Comparison of ENCODE assay signal across 9 cellular contexts in genomic region chr3:170419301-170420087, GRCh38. TPM values are rescaled to one million over a fixed set of nuclear protein-coding genes. Genes with fewer than 3 reads are reported as not detected.
A peak's percentile ranks its signal among the peaks of the same experiment; 100 is the strongest.
DNase-seq lines count a peak whose midpoint lies in the region; ATAC-seq and TF ChIP-seq lines count a peak whose summit lies in the region.
"Had no signal": no experiment of that assay in that cellular context is flagged by ENCODE, and none has a peak within 500 bp of the region (broad histone marks: within the 10 kb centered on the region; RNA-seq: fewer than 3 reads in every experiment).

No MANE protein-coding gene starts in this region.

- no peaks in the 10 kb centered on the region for H3K9me3 Mint-ChIP-seq in CD4-positive, alpha-beta memory T cell
- H3K9me3 Mint-ChIP-seq in osteocyte (ENCODE audit: unreplicated experiment): no peaks in the 10 kb centered on the region
- H3K9me3 Mint-ChIP-seq: T-helper 1 cell treated with Interleukin-12 subunit alpha and Interleukin-12 subunit beta and Interleukin-4 antibody, amounts not matched to agents 30 μg/mL and 1 μg/mL, for 36 hours had no signal

- H3K4me3 Mint-ChIP-seq in CD4-positive, alpha-beta memory T cell: peak overlapping the region in 7 of 8 donors; percentile 29 to 66 (median 47)
- peak overlapping the region; percentile 42 for H3K4me3 Mint-ChIP-seq in osteocyte (ENCODE audit: unreplicated experiment)
- H3K4me3 Mint-ChIP-seq: T-helper 1 cell treated with Interleukin-12 subunit alpha and Interleukin-12 subunit beta and Interleukin-4 antibody, amounts not matched to agents 30 μg/mL and 1 μg/mL, for 36 hours had no signal

- no peaks in the 10 kb centered on the region for H3K9me3 ChIP-seq in CD4-positive, alpha-beta memory T cell (ENCODE audit: control insufficient read depth in 1 of 2, low read length in 2 of 2)

- TF ChIP-seq CTCF in osteocyte (IDR thresholded peaks at IDR 0.05): no peak

- peaks cover 9% of the 10 kb centered on the region for H3K27me3 ChIP-seq in CD4-positive, alpha-beta memory T cell (ENCODE audit: insufficient read depth, low read length)

- CTCF ChIA-PET in CD4-positive, alpha-beta memory T cell (lab: Charles Lee; ENCODE audit: partially characterized antibody): no interaction called here

- H3K4me1 ChIP-seq in CD4-positive, alpha-beta memory T cell (ENCODE audit: insufficient read depth, low read length): peaks cover 22% of the 10 kb centered on the region

- intact Hi-C loops in CD4-positive, alpha-beta memory T cell (cut with micrococcal nuclease): no loop called here
- intact Hi-C loops in head of caudate nucleus (cut with DNase I): loop anchor here (2.0 to 10.0 kb wide), 3 partner anchors 17 to 275 kb away; no protein-coding TSS in a partner anchor

- ATAC-seq in GM18517 (IDR thresholded peaks at IDR 0.05; ENCODE audit: unreplicated experiment) (no peak), GM18909 (IDR thresholded peaks at IDR 0.05; ENCODE audit: poor library complexity, unreplicated experiment) (no peak)

- H3K27ac Mint-ChIP-seq in CD4-positive, alpha-beta memory T cell: no peak overlapping the region
- H3K27ac Mint-ChIP-seq in osteocyte (ENCODE audit: unreplicated experiment): no peak overlapping the region
- H3K27ac Mint-ChIP-seq: T-helper 1 cell treated with Interleukin-12 subunit alpha and Interleukin-12 subunit beta and Interleukin-4 antibody, amounts not matched to agents 30 μg/mL and 1 μg/mL, for 36 hours had no signal

- no peak overlapping the region for H3K4me3 ChIP-seq in CD4-positive, alpha-beta memory T cell (ENCODE audit: low read length in 2 of 2)

- no peaks in the 10 kb centered on the region for H3K36me3 ChIP-seq in CD4-positive, alpha-beta memory T cell (ENCODE audit: insufficient read depth, low read length)

- no peak for DNase-seq in CD4-positive, alpha-beta memory T cell
- DNase-seq in UCSD-AML1 (lab: John Stamatoyannopoulos, UW; ENCODE audit: unreplicated experiment) (peak; percentile 14), head of caudate nucleus (peak in 40 of 42 donors; percentile 18 to 88 (median 67)), osteocyte (ENCODE audit: extremely low spot score, unreplicated experiment) (no peak), T-helper 9 cell (no peak), DMS153 (lab: John Stamatoyannopoulos, UW) (no peak)

- H3K27me3 Mint-ChIP-seq in CD4-positive, alpha-beta memory T cell: peaks cover 32 to 33% of the 10 kb centered on the region in 2 donors
- H3K27me3 Mint-ChIP-seq in osteocyte (ENCODE audit: unreplicated experiment): peaks cover 2% of the 10 kb centered on the region

- no peaks in the 10 kb centered on the region for H3K36me3 Mint-ChIP-seq in CD4-positive, alpha-beta memory T cell
- H3K36me3 Mint-ChIP-seq in osteocyte (ENCODE audit: unreplicated experiment): peaks cover 10% of the 10 kb centered on the region

- POLR2A ChIA-PET in CD4-positive, alpha-beta memory T cell (lab: Charles Lee; ENCODE audit: partially characterized antibody): interaction anchor here (1.6 kb wide), 1 partner anchor 62 kb away, joined by 3 read pairs; the partner anchor contains the start of gene SKIL

- peaks cover 8 to 13% (median 11%) of the 10 kb centered on the region in 4 donors for H3K4me1 Mint-ChIP-seq in CD4-positive, alpha-beta memory T cell
- H3K4me1 Mint-ChIP-seq in osteocyte (ENCODE audit: unreplicated experiment): peaks cover 10% of the 10 kb centered on the region

- no peak overlapping the region for H3K27ac ChIP-seq in CD4-positive, alpha-beta memory T cell (ENCODE audit: low read depth, low read length)

RNA-seq across cellular contexts. Expression of gene CLDN11, which starts 0.8 kb away (rescaled TPM):
- total RNA-seq in CD4-positive, alpha-beta memory T cell: under 1 TPM; 0.32 to 0.33 TPM
- not detected for polyA plus RNA-seq in CD4-positive, alpha-beta memory T cell
- 10.8 and 13.8 TPM in 2 replicates for total RNA-seq in osteocyte

Comparison
In these comparisons a context has a peak if more than half of its experiments do, and no peak if none do; other contexts are left out.
1. DNase-seq: peak in UCSD-AML1 (single experiment) and head of caudate nucleus (40 of 42); none in CD4-positive, alpha-beta memory T cell (0 of 5), osteocyte (single experiment), T-helper 9 cell (single experiment) and DMS153 (single experiment).